15 cellular contexts compared by ENCODE assay signal in the genomic region with DNA sequence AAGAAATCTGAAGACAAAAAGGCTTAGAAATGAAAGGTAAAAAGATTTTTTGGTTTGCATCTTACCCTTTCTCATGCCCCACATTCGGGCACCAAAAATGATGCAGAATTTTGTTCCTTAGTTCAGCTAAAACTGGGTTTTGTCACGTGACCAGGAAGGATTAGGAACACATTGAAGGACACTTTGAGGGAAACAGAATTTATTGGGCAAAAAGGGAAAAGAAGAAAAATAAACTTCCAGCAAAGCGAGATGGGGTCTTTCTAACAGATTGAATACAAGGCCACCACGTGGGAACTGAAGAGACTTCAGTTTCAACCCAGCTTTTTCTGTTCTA.
"Had no signal": no experiment of that assay in that cellular context is flagged by ENCODE, and none has a peak within 500 bp of the region (broad histone marks: within the 10 kb centered on the region; RNA-seq: fewer than 3 reads in every experiment).

No MANE protein-coding gene starts in this region.

- ATAC-seq: effector memory CD8-positive, alpha-beta T cell; left ventricle myocardium superior; lower lobe of right lung; natural killer cell; stimulated activated memory B cell treated with anti-CD40 and anti-IgM and Interleukin-4, amounts not matched to agents 10 μg/mL and 1 μg/mL and 100 μg/mL, for 72 hours had no signal

- H3K36me3 ChIP-seq: colonic mucosa, prostate gland, thyroid gland had no signal

- H3K27me3 ChIP-seq: colonic mucosa, right atrium auricular region, sigmoid colon, thyroid gland had no signal

- FAIRE-seq: frontal cortex, keratinocyte had no signal

- H3K4me1 ChIP-seq: colonic mucosa, lower lobe of right lung, prostate gland, right atrium auricular region, sigmoid colon, thyroid gland had no signal

- H3K9me3 ChIP-seq: colonic mucosa, prostate gland, sigmoid colon, thyroid gland had no signal

- DNase-seq: colonic mucosa; dermis blood vessel endothelial cell; effector memory CD8-positive, alpha-beta T cell; hypothalamus; left ventricle myocardium superior; lower lobe of right lung; natural killer cell; sigmoid colon; stimulated activated CD4-positive, alpha-beta T cell treated with anti-CD3 and anti-CD28 coated beads, Interleukin-4, amount 100 ng/mL, for 4 hours; thyroid gland had no signal

- H3K4me3 ChIP-seq: colonic mucosa, lower lobe of right lung, prostate gland, right atrium auricular region, sigmoid colon, thyroid gland had no signal

- H3K27ac ChIP-seq: colonic mucosa, lower lobe of right lung, prostate gland, right atrium auricular region, sigmoid colon, thyroid gland had no signal
